ENCODE assay signal across 18 cellular contexts in the genomic region with DNA sequence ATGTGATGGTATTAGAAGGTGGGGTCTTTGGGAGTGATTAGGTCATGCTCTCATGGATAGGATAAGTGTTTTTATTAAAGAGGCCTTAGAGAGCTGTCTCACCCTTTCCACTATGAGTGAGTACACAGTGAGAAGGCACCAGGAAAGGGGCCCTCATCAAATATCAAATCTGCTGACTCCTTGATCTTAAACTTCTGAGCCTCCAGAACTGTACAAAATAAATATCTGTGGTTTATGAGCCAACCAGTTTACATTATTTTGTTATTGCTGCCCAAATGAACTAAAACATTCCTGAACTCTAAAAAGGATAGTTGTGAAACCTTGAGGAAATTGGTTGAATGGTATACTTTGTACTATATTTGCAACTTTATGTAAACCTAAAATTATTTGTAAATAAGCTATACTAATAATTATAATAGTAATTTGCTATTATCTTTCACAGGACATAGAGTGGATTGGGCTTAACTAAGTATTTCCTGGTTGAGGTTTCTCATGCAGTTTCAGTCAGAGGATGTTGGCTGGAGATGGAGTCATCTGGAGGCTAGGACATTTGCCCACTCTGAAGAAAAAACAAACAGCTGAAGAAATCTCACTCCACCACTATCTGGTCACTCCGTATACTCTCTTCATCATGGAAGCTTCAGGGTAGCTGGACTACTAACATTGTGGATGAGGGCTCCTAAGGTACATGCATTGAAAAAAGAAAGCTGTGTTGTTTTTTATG.
"Had no signal": no experiment of that assay in that cellular context is flagged by ENCODE, and none has a peak within 500 bp of the region (broad histone marks: within the 10 kb centered on the region; RNA-seq: fewer than 3 reads in every experiment).

No MANE protein-coding gene starts in this region.

- H3K4me3 ChIP-seq: cardiac muscle cell, gastroesophageal sphincter had no signal

- H2AFZ ChIP-seq: parathyroid adenoma had no signal

- H3K27ac ChIP-seq: cardiac muscle cell, gastroesophageal sphincter, parathyroid adenoma had no signal

- H3K36me3 ChIP-seq: cardiac muscle cell, gastroesophageal sphincter had no signal

- H3K79me2 ChIP-seq: parathyroid adenoma had no signal

- ATAC-seq: activated naive CD8-positive, alpha-beta T cell treated with anti-CD3 and anti-CD28 coated beads, Interleukin-2, amount 50 U/mL, for 24 hours; activated T-cell treated with anti-CD3 and anti-CD28 coated beads, Interleukin-2, amount 50 U/mL, for 4 hours; effector memory CD8-positive, alpha-beta T cell; gastroesophageal sphincter; naive thymus-derived CD8-positive, alpha-beta T cell; sciatic nerve; WTC11 had no signal

- H3K9me3 ChIP-seq: gastroesophageal sphincter had no signal

- H3K9ac ChIP-seq: parathyroid adenoma had no signal

- H3K27me3 ChIP-seq: cardiac muscle cell, gastroesophageal sphincter had no signal

- H3K4me1 ChIP-seq: gastroesophageal sphincter, parathyroid adenoma had no signal

- DNase-seq: activated CD4-positive, alpha-beta T cell treated with anti-CD3 and anti-CD28 coated beads for 48 hours; activated CD8-positive, alpha-beta memory T cell treated with anti-CD3 and anti-CD28 coated beads, Interleukin-2, amount 50 U/mL, for 4 hours; activated naive CD4-positive, alpha-beta T cell treated with anti-CD3 and anti-CD28 coated beads for 36 hours; activated naive CD8-positive, alpha-beta T cell treated with anti-CD3 and anti-CD28 coated beads, Interleukin-2, amount 50 U/mL, for 24 hours; activated T-cell treated with anti-CD3 and anti-CD28 coated beads, Interleukin-2, amount 50 U/mL, for 4 hours; aorta; dermis blood vessel endothelial cell; effector memory CD8-positive, alpha-beta T cell; naive thymus-derived CD8-positive, alpha-beta T cell; stimulated activated CD4-positive, alpha-beta T cell treated with anti-CD3 and anti-CD28 coated beads, Interleukin-12 subunit alpha, Interleukin-12 subunit beta, amount 100 ng/mL, for 4 hours; stimulated activated CD4-positive, alpha-beta T cell treated with anti-CD3 and anti-CD28 coated beads, Interleukin-1b, Interleukin-23, amount 100 ng/mL, for 48 hours; stimulated activated CD8-positive, alpha-beta memory T cell treated with anti-CD3 and anti-CD28 coated beads, Interleukin-4, amount 100 ng/mL, for 48 hours; stimulated activated naive CD4-positive, alpha-beta T cell had no signal
